ENCODE assay signal across 26 cellular contexts in genomic region chr14:23381871-23382270, GRCh38. TPM values are rescaled to one million over a fixed set of nuclear protein-coding genes. Genes with fewer than 3 reads are reported as not detected.
A peak's percentile ranks its signal among the peaks of the same experiment; 100 is the strongest.
DNase-seq lines count a peak whose midpoint lies in the region.
"Had no signal": no experiment of that assay in that cellular context is flagged by ENCODE, and none has a peak within 500 bp of the region (broad histone marks: within the 10 kb centered on the region; RNA-seq: fewer than 3 reads in every experiment).

No MANE protein-coding gene starts in this region.

- DNase-seq in NCI-H1092 treated with DMSO at 0.1 percent for 48 hours (lab: John Stamatoyannopoulos, UW) (peak; percentile 57), NCI-H1092 (lab: John Stamatoyannopoulos, UW) (no peak), NCI-H526 treated with DMSO at 0.1 percent for 48 hours (lab: John Stamatoyannopoulos, UW) (peak; percentile 73), NCI-H526 (lab: John Stamatoyannopoulos, UW) (no peak), DMS 273 treated with DMSO at 0.1 percent for 48 hours (lab: John Stamatoyannopoulos, UW) (peak; percentile 93), SKM-1 treated with dmso at 0.1 percent for 144 hours (lab: John Stamatoyannopoulos, UW; ENCODE audit: unreplicated experiment) (peak; percentile 100), mesenteric fat pad (ENCODE audit: low spot score) (no peak)
- DNase-seq in activated CD8-positive, alpha-beta memory T cell treated with anti-CD3 and anti-CD28 coated beads, Interleukin-2, amount 50 U/mL, for 4 hours, result no peak
- DNase-seq: activated CD4-positive, alpha-beta memory T cell treated with anti-CD3 and anti-CD28 coated beads for 36 hours; activated naive CD4-positive, alpha-beta T cell treated with Interleukin-2 at 50 U/mL for 16 hours; CD4-positive, alpha-beta memory T cell; dermis blood vessel endothelial cell; endodermal cell; H7; immature natural killer cell; KBM-7; left colon; MG63; NCI-H1930; NCI-H524 treated with DMSO at 0.1 percent for 48 hours; nephron progenitor cell; ovary; T-helper 17 cell; transverse colon had no signal

RNA-seq across cellular contexts. Expression of gene CMTM5, which starts 5.0 kb away (rescaled TPM):
- total RNA-seq in mesenteric fat pad, result not detected
- total RNA-seq: activated CD4-positive, alpha-beta memory T cell treated with anti-CD3 and anti-CD28 coated beads for 36 hours; CD4-positive, alpha-beta memory T cell; dermis blood vessel endothelial cell; subcutaneous adipose tissue had no signal

RNA-seq across cellular contexts. Expression of gene IL25, which starts 9.3 kb away (rescaled TPM):
- total RNA-seq in mesenteric fat pad, result not detected
- total RNA-seq: activated CD4-positive, alpha-beta memory T cell treated with anti-CD3 and anti-CD28 coated beads for 36 hours; CD4-positive, alpha-beta memory T cell; dermis blood vessel endothelial cell; endodermal cell; left colon; ovary; skeletal muscle tissue; subcutaneous adipose tissue; T-helper 17 cell; transverse colon had no signal

RNA-seq across cellular contexts. Expression of gene EFS, which starts 16.9 kb away (rescaled TPM):
- total RNA-seq in mesenteric fat pad, result 15.5 TPM
- total RNA-seq: activated CD4-positive, alpha-beta memory T cell treated with anti-CD3 and anti-CD28 coated beads for 36 hours; CD4-positive, alpha-beta memory T cell; T-helper 17 cell had no signal

RNA-seq across cellular contexts. Expression of gene MYH6, which starts 26.2 kb away (rescaled TPM):
- total RNA-seq in mesenteric fat pad, result not detected
- total RNA-seq: CD4-positive, alpha-beta memory T cell; dermis blood vessel endothelial cell; endodermal cell; left colon; subcutaneous adipose tissue; T-helper 17 cell had no signal

RNA-seq across cellular contexts. Expression of gene SLC22A17, which starts 29.2 kb away (rescaled TPM):
- total RNA-seq in mesenteric fat pad, result 7.0 TPM

Comparison
In these comparisons a context has a peak if more than half of its experiments do, and no peak if none do; other contexts are left out.
1. DNase-seq: peak in NCI-H1092 treated with DMSO at 0.1 percent for 48 hours (single experiment), NCI-H526 treated with DMSO at 0.1 percent for 48 hours (single experiment), DMS 273 treated with DMSO at 0.1 percent for 48 hours (single experiment) and SKM-1 treated with dmso at 0.1 percent for 144 hours (single experiment); none in NCI-H1092 (single experiment), NCI-H526 (0 of 2), activated CD8-positive, alpha-beta memory T cell treated with anti-CD3 and anti-CD28 coated beads, Interleukin-2, amount 50 U/mL, for 4 hours (single experiment) and mesenteric fat pad (single experiment).